16 cellular contexts compared by ENCODE assay signal in the genomic region with DNA sequence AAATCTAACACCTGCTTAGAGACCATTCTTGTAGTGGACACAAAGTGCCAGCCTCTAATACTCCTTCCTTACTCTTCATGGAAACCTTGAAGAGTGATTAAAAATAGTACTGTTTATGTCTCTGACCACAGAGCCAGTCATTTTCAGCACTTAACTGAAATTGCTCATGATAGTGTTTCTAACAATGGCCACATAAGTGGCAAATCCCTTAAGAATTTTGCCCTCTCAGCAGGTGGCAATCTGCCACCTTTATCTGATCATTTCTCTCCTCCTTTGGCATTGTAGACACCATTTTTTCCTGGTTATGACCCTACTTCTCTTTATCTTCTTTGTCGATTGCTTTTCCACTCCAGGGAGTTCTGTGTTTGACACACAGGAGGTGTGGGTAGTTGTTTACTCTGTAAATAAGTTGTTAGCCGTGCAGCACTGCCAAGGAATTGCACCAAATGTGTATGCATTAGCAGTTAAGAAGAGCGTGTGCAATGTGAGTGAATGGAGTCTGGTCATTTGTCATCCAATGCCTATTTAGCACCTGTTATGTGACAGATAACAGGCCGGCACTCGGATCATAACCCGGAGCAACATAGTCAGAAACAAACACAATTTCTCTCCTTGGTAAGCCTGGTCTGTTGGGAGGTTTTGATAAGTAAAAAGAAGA. TPM values are rescaled to one million over a fixed set of nuclear protein-coding genes. Genes with fewer than 3 reads are reported as not detected.
DNase-seq lines count a peak whose midpoint lies in the region; ATAC-seq and TF ChIP-seq lines count a peak whose summit lies in the region.
"Had no signal": no experiment of that assay in that cellular context is flagged by ENCODE, and none has a peak within 500 bp of the region (broad histone marks: within the 10 kb centered on the region; RNA-seq: fewer than 3 reads in every experiment).

No MANE protein-coding gene starts in this region.

- in situ Hi-C loops in IMR-90 (cut with MboI; ENCODE audit: low sequenced_read_pairs) (no loop called here), GM13976 (cut with MboI; ENCODE audit: low sequenced_read_pairs, unreplicated experiment) (loop anchor here (5.0 kb wide), 1 partner anchor 593 kb away; no protein-coding TSS in a partner anchor)

- TF ChIP-seq CTCF in IMR-90 (conservative IDR thresholded peaks at IDR 0.05; ENCODE audit: low read depth, low read length) (no peak), GM13976 (IDR thresholded peaks at IDR 0.05; ENCODE audit: borderline replicate concordance, control extremely low read depth, extremely low read depth, insufficient read depth, missing control alignments) (no peak)

- no peaks in the 10 kb centered on the region for H3K36me3 Mint-ChIP-seq in T-helper 17 cell (ENCODE audit: low read depth)

- H3K4me1 Mint-ChIP-seq in T-helper 17 cell = peaks cover 9% of the 10 kb centered on the region

- 0 out of 2 replicates have a peak overlapping the region, but pooled peaks have one; percentile 14 for H2BK120ac ChIP-seq in IMR-90 (ENCODE audit: low read depth, low read length)

- WGBS in IMR-90 (ENCODE audit: extremely low coverage in 2 of 2, insufficient read length in 1 of 2), 2 experiments = no CpG with 5 or more reads among the region's 6 CpGs

- H4K91ac ChIP-seq in IMR-90 (ENCODE audit: insufficient read depth, low read depth, low read length) = no peak overlapping the region

- no peak overlapping the region for H2BK5ac ChIP-seq in IMR-90 (ENCODE audit: low read depth, low read length, poor library complexity, severe bottlenecking)

- H3K79me1 ChIP-seq in IMR-90 (ENCODE audit: low read depth in 1 of 2, low read length in 2 of 2) = no peaks in the 10 kb centered on the region

- H3K9me3 ChIP-seq in IMR-90 (ENCODE audit: control insufficient read depth, insufficient read depth, low read length) (no peaks in the 10 kb centered on the region), T-helper 17 cell (ENCODE audit: control insufficient read depth, low read length, poor library complexity, severe bottlenecking) (no peaks in the 10 kb centered on the region)

- H3K56ac ChIP-seq in IMR-90 (ENCODE audit: extremely low read depth, insufficient read depth, low read length) = no peak overlapping the region

- intact Hi-C loops in IMR-90 (cut with micrococcal nuclease) = no loop called here

- no peak overlapping the region for H4K5ac ChIP-seq in IMR-90 (ENCODE audit: low read depth, low read length)

- no peak overlapping the region for H3K4ac ChIP-seq in IMR-90 (ENCODE audit: low read depth, low read length)

- no peak for ATAC-seq in IMR-90 (ENCODE audit: low read depth)
- ATAC-seq in T-helper 17 cell = no peak
- ATAC-seq in GM19035 (IDR thresholded peaks at IDR 0.05; ENCODE audit: unreplicated experiment) = no peak
- ATAC-seq: sciatic nerve; SK-N-SH treated with all-trans-retinoic acid at 6 μM for 48 hours; stimulated activated naive CD8-positive, alpha-beta T cell treated with anti-CD3 and anti-CD28 coated beads, Interleukin-15, Interleukin-2, amounts not matched to agents 100 U/mL and 50 U/mL, for 24 hours had no signal

- peaks cover 2% of the 10 kb centered on the region; the same call in 1 of the 2 replicates for H3K9me1 ChIP-seq in IMR-90 (ENCODE audit: insufficient read depth, low read length)

- no peak overlapping the region; the same call in 1 of the 2 replicates for H2AK5ac ChIP-seq in IMR-90 (ENCODE audit: low read depth, low read length)

- H3K27me3 ChIP-seq in IMR-90 (ENCODE audit: control insufficient read depth, insufficient read depth, low read length) = no peaks in the 10 kb centered on the region

- POLR2A ChIA-PET in IMR-90 (lab: Charles Lee; ENCODE audit: unreplicated experiment) = no interaction called here

- no peaks in the 10 kb centered on the region for H3K36me3 ChIP-seq in IMR-90 (ENCODE audit: control insufficient read depth, insufficient read depth, low read length)
- H3K36me3 ChIP-seq: WERI-Rb-1 had no signal

- no peak overlapping the region for H3K14ac ChIP-seq in IMR-90 (replicated peaks; ENCODE audit: low read depth, low read length)

- CTCF ChIA-PET in IMR-90 (lab: Yijun Ruan, JAX) = interaction anchor here (1.2 kb wide), 1 partner anchor 597 kb away, joined by 6 read pairs; no protein-coding TSS in a partner anchor

- DNase-seq in DMS53 (lab: John Stamatoyannopoulos, UW) (peak; percentile 42), IMR-90 (peak; percentile 38), T-helper 17 cell (no peak), left kidney (ENCODE audit: low read depth, low spot score) (peak; percentile 11), iPS-NIHi7 (ENCODE audit: extremely low spot score) (no peak), GM13976 (ENCODE audit: low spot score) (no peak)
- no peak for DNase-seq in activated CD8-positive, alpha-beta memory T cell treated with anti-CD3 and anti-CD28 coated beads, Interleukin-2, amount 50 U/mL, for 4 hours
- DNase-seq: activated naive CD4-positive, alpha-beta T cell; HFFc6; kidney; nephron progenitor cell; stimulated activated naive CD8-positive, alpha-beta T cell treated with anti-CD3 and anti-CD28 coated beads, Interleukin-15, Interleukin-2, amounts not matched to agents 100 U/mL and 50 U/mL, for 24 hours; WERI-Rb-1 had no signal

- H3K27me3 Mint-ChIP-seq in T-helper 17 cell = peaks cover 10% of the 10 kb centered on the region

- H3K27ac ChIP-seq in IMR-90 (ENCODE audit: insufficient read depth, low read length) = no peak overlapping the region
- H3K27ac ChIP-seq: WERI-Rb-1 had no signal

- no TSS peak for BruUV-seq in IMR-90 (replicated peaks; lab: Mats Ljungman, UMichigan)

- no peak overlapping the region for H3K9ac ChIP-seq in IMR-90 (ENCODE audit: low read depth, low read length)

- H3K4me2 ChIP-seq in IMR-90 (ENCODE audit: low read depth, low read length) = no peak overlapping the region

- H3K23ac ChIP-seq in IMR-90 (ENCODE audit: low read depth, low read length) = no peak overlapping the region

- H4K20me1 ChIP-seq in IMR-90 (ENCODE audit: insufficient read depth, low read length) = no peaks in the 10 kb centered on the region

- no peak for TF ChIP-seq POLR2A in IMR-90 (IDR thresholded peaks at IDR 0.05; ENCODE audit: low read depth, low read length)

- H3K27ac Mint-ChIP-seq in T-helper 17 cell = no peak overlapping the region
- H3K27ac Mint-ChIP-seq: HFFc6, nephron progenitor cell had no signal

- no peak overlapping the region for H4K8ac ChIP-seq in IMR-90 (ENCODE audit: low read depth in 2 of 2, low read length in 2 of 2)

- TF ChIP-seq RAD21 in IMR-90 (IDR thresholded peaks at IDR 0.05; ENCODE audit: low read length) = no peak

- no peak overlapping the region for H2AFZ ChIP-seq in IMR-90 (replicated peaks; ENCODE audit: low read length, poor library complexity)

- no peak overlapping the region for H3K4me3 ChIP-seq in IMR-90 (ENCODE audit: insufficient read depth, low read depth, low read length)

- H2BK15ac ChIP-seq in IMR-90 (ENCODE audit: low read depth, low read length) = 0 out of 3 replicates have a peak overlapping the region, but pooled peaks have one; percentile 44

- H3K4me1 ChIP-seq in IMR-90 (ENCODE audit: control insufficient read depth, insufficient read depth, low read length) = no peaks in the 10 kb centered on the region; the same call in 1 of the 2 replicates

- H2AK9ac ChIP-seq in IMR-90 (replicated peaks; ENCODE audit: low read depth, low read length, poor library complexity) = no peak overlapping the region

- dilution Hi-C loops in IMR-90 (cut with HindIII; ENCODE audit: low sequenced_read_pairs, unreplicated experiment) = no loop called here

- H3K4me3 Mint-ChIP-seq in T-helper 17 cell = peak overlapping the region; percentile 49
- H3K4me3 Mint-ChIP-seq: HFFc6, nephron progenitor cell had no signal

- H3K18ac ChIP-seq in IMR-90 (ENCODE audit: low read depth, low read length) = no peak overlapping the region; the same call in 1 of the 2 replicates

- no peak overlapping the region for H2BK20ac ChIP-seq in IMR-90 (ENCODE audit: low read depth, low read length)

TF ChIP-seq in IMR-90, 13 proteins besides CTCF, POLR2A, EP300 and RAD21:
- TF ChIP-seq, protein P1, sequence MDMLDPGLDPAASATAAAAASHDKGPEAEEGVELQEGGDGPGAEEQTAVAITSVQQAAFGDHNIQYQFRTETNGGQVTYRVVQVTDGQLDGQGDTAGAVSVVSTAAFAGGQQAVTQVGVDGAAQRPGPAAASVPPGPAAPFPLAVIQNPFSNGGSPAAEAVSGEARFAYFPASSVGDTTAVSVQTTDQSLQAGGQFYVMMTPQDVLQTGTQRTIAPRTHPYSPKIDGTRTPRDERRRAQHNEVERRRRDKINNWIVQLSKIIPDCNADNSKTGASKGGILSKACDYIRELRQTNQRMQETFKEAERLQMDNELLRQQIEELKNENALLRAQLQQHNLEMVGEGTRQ (IDR thresholded peaks at IDR 0.05; ENCODE audit: low read depth, low read length) = no peak
- peak; percentile 53; the same call in 1 of the 2 replicates for TF ChIP-seq MAFK (IDR thresholded peaks at IDR 0.05; ENCODE audit: low read depth, low read length)

RNA-seq across cellular contexts. Expression of gene STARD4, which starts 36.8 kb away (rescaled TPM):
- 30.3 and 63.0 TPM in 2 replicates for total RNA-seq in IMR-90 (2012; rRNA removed)
- 15.9 and 21.5 TPM in 2 replicates for polyA plus RNA-seq in IMR-90 (2012; rRNA removed)
- polyA plus RNA-seq in IMR-90 (2012; cell fraction: cytosol; rRNA removed) = 4.1 and 10.6 TPM in 2 replicates
- polyA plus RNA-seq in IMR-90 (2012; cell fraction: nucleus; rRNA removed; ENCODE audit: low replicate concordance) = 4.4 and 26.9 TPM in 2 replicates
- 10 to 100 TPM; 18.8 to 29.9 TPM for total RNA-seq in T-helper 17 cell

Comparison
In these comparisons a context has a peak if more than half of its experiments do, and no peak if none do; other contexts are left out.
1. DNase-seq: peak in DMS53 (single experiment), IMR-90 (single experiment) and left kidney (single experiment); none in T-helper 17 cell (0 of 3), activated CD8-positive, alpha-beta memory T cell treated with anti-CD3 and anti-CD28 coated beads, Interleukin-2, amount 50 U/mL, for 4 hours (single experiment), iPS-NIHi7 (single experiment) and GM13976 (single experiment).